12 cellular contexts compared by ENCODE assay signal in the genomic region with DNA sequence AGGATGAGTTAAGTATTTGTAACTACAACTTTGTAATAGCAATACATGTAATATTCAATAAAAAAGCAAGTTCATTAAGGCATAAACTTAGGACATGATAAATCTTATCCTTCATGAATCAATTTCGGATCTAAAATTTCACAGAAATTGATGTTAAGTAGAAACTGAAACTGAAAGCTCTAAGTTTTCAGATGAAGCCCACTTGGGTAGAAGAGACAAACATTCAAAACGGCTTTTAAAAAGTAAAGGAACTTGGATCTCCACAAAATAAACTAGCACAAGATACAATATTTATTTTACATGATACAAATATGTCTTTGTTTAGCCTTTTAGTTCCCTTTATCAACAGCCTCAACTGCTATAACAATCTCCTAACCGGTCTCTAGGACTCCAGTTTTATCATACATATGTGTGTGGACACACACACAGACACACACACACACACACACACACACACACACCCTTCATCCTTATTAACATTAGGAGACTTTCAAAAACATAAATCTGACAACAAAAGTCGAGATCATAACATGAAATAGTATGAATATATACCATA.
DNase-seq lines count a peak whose midpoint lies in the region; ATAC-seq and TF ChIP-seq lines count a peak whose summit lies in the region.
"Had no signal": no experiment of that assay in that cellular context is flagged by ENCODE, and none has a peak within 500 bp of the region (broad histone marks: within the 10 kb centered on the region; RNA-seq: fewer than 3 reads in every experiment).

No MANE protein-coding gene starts in this region.

- no peak for ATAC-seq in stimulated activated naive B cell treated with anti-CD40 and anti-IgM and Interleukin-4, amounts not matched to agents 10 μg/mL and 1 μg/mL and 100 μg/mL, for 72 hours (replicated peaks)
- ATAC-seq in GM18520 (IDR thresholded peaks at IDR 0.05; ENCODE audit: unreplicated experiment): no peak
- ATAC-seq: A549, left colon had no signal

- peak overlapping the region; percentile 22 for H3K4me3 ChIP-seq in fibroblast of villous mesenchyme (ENCODE audit: low read depth, low read length)
- H3K4me3 ChIP-seq: A549 had no signal

- H3K36me3 Mint-ChIP-seq in activated CD4-positive, alpha-beta memory T cell treated with anti-CD3 and anti-CD28 coated beads, Interleukin-2, amount 10 ng/mL, durations not matched to agents 7 days and 5 days (ENCODE audit: low read depth): no peaks in the 10 kb centered on the region
- no peaks in the 10 kb centered on the region for H3K36me3 Mint-ChIP-seq in activated CD4-positive, alpha-beta memory T cell treated with anti-CD3 and anti-CD28 coated beads for 36 hours
- no peaks in the 10 kb centered on the region for H3K36me3 Mint-ChIP-seq in T-helper 2 cell treated with Interferon-gamma antibody and Interleukin-4, amounts not matched to agents 5 μg/mL and 100 μg/mL, for 36 hours (ENCODE audit: low read depth)
- peaks cover 13 to 15% of the 10 kb centered on the region in 2 donors for H3K36me3 Mint-ChIP-seq in stimulated activated naive B cell treated with anti-CD40 and anti-IgM and Interleukin-4, amounts not matched to agents 10 μg/mL and 1 μg/mL and 100 μg/mL, for 72 hours
- no peaks in the 10 kb centered on the region for H3K36me3 Mint-ChIP-seq in activated T-helper 1 cell treated with anti-CD3 and anti-CD28 coated beads, Interleukin-12 subunit alpha, Interleukin-12 subunit beta, Interleukin-2, Interleukin-4 antibody, amounts not matched to agents 30 ng/mL and 10 ng/mL and 1 ng/mL, durations not matched to agents 14 hours and 24 hours and 36 hours (ENCODE audit: low read depth)

- CTCF ChIA-PET in activated CD4-positive, alpha-beta memory T cell treated with anti-CD3 and anti-CD28 coated beads, Interleukin-2, amount 10 ng/mL, durations not matched to agents 7 days and 5 days (lab: Charles Lee): no interaction called here
- CTCF ChIA-PET in activated CD4-positive, alpha-beta memory T cell treated with anti-CD3 and anti-CD28 coated beads for 36 hours (lab: Charles Lee): no interaction called here

- TF ChIP-seq CTCF in fibroblast of villous mesenchyme (IDR thresholded peaks at IDR 0.05; ENCODE audit: insufficient read depth, low read depth, low read length): no peak

- H3K4me1 Mint-ChIP-seq in activated CD4-positive, alpha-beta memory T cell treated with anti-CD3 and anti-CD28 coated beads, Interleukin-2, amount 10 ng/mL, durations not matched to agents 7 days and 5 days: peaks cover 8% of the 10 kb centered on the region
- peaks cover 5% of the 10 kb centered on the region for H3K4me1 Mint-ChIP-seq in activated CD4-positive, alpha-beta memory T cell treated with anti-CD3 and anti-CD28 coated beads for 36 hours (ENCODE audit: low read depth)
- peaks cover 9% of the 10 kb centered on the region for H3K4me1 Mint-ChIP-seq in T-helper 2 cell treated with Interferon-gamma antibody and Interleukin-4, amounts not matched to agents 5 μg/mL and 100 μg/mL, for 36 hours (ENCODE audit: low read depth)
- H3K4me1 Mint-ChIP-seq in stimulated activated naive B cell treated with anti-CD40 and anti-IgM and Interleukin-4, amounts not matched to agents 10 μg/mL and 1 μg/mL and 100 μg/mL, for 72 hours: peaks cover 17 to 54% of the 10 kb centered on the region in 2 donors
- peaks cover under 1% of the 10 kb centered on the region for H3K4me1 Mint-ChIP-seq in activated T-helper 1 cell treated with anti-CD3 and anti-CD28 coated beads, Interleukin-12 subunit alpha, Interleukin-12 subunit beta, Interleukin-2, Interleukin-4 antibody, amounts not matched to agents 30 ng/mL and 10 ng/mL and 1 ng/mL, durations not matched to agents 14 hours and 24 hours and 36 hours (ENCODE audit: low read depth)

- DNase-seq in activated CD4-positive, alpha-beta memory T cell treated with anti-CD3 and anti-CD28 coated beads, Interleukin-2, amount 10 ng/mL, durations not matched to agents 7 days and 5 days: no peak
- no peak for DNase-seq in activated CD4-positive, alpha-beta memory T cell treated with anti-CD3 and anti-CD28 coated beads for 36 hours
- no peak for DNase-seq in T-helper 2 cell treated with Interferon-gamma antibody and Interleukin-4, amounts not matched to agents 5 μg/mL and 100 μg/mL, for 36 hours (ENCODE audit: low spot score)
- DNase-seq in fibroblast of villous mesenchyme (ENCODE audit: low read depth) (peak; percentile 44), DMS53 treated with DMSO at 0.1 percent for 48 hours (lab: John Stamatoyannopoulos, UW; ENCODE audit: unreplicated experiment) (no peak)
- DNase-seq in stimulated activated naive B cell treated with anti-CD40 and anti-IgM and Interleukin-4, amounts not matched to agents 10 μg/mL and 1 μg/mL and 100 μg/mL, for 72 hours: no peak
- no peak for DNase-seq in activated T-helper 1 cell treated with anti-CD3 and anti-CD28 coated beads, Interleukin-12 subunit alpha, Interleukin-12 subunit beta, Interleukin-2, Interleukin-4 antibody, amounts not matched to agents 30 ng/mL and 10 ng/mL and 1 ng/mL, durations not matched to agents 14 hours and 24 hours and 36 hours (ENCODE audit: low spot score)
- DNase-seq: left colon, NCI-H1092, retina had no signal

- POLR2A ChIA-PET in activated CD4-positive, alpha-beta memory T cell treated with anti-CD3 and anti-CD28 coated beads, Interleukin-2, amount 10 ng/mL, durations not matched to agents 7 days and 5 days (lab: Charles Lee): no interaction called here
- POLR2A ChIA-PET in activated CD4-positive, alpha-beta memory T cell treated with anti-CD3 and anti-CD28 coated beads for 36 hours (lab: Charles Lee): no interaction called here

- intact Hi-C loops in activated CD4-positive, alpha-beta memory T cell treated with anti-CD3 and anti-CD28 coated beads for 36 hours (cut with micrococcal nuclease): no loop called here
- intact Hi-C loops in activated T-helper 1 cell treated with anti-CD3 and anti-CD28 coated beads, Interleukin-12 subunit alpha, Interleukin-12 subunit beta, Interleukin-2, Interleukin-4 antibody, amounts not matched to agents 30 ng/mL and 10 ng/mL and 1 ng/mL, durations not matched to agents 14 hours and 24 hours and 36 hours (cut with micrococcal nuclease): no loop called here

- peaks cover 2% of the 10 kb centered on the region for H3K27me3 Mint-ChIP-seq in activated CD4-positive, alpha-beta memory T cell treated with anti-CD3 and anti-CD28 coated beads, Interleukin-2, amount 10 ng/mL, durations not matched to agents 7 days and 5 days
- H3K27me3 Mint-ChIP-seq in activated CD4-positive, alpha-beta memory T cell treated with anti-CD3 and anti-CD28 coated beads for 36 hours: no peaks in the 10 kb centered on the region
- H3K27me3 Mint-ChIP-seq in T-helper 2 cell treated with Interferon-gamma antibody and Interleukin-4, amounts not matched to agents 5 μg/mL and 100 μg/mL, for 36 hours (ENCODE audit: low read depth): peaks cover 5% of the 10 kb centered on the region
- no peaks in the 10 kb centered on the region for H3K27me3 Mint-ChIP-seq in stimulated activated naive B cell treated with anti-CD40 and anti-IgM and Interleukin-4, amounts not matched to agents 10 μg/mL and 1 μg/mL and 100 μg/mL, for 72 hours
- peaks cover 3% of the 10 kb centered on the region for H3K27me3 Mint-ChIP-seq in activated T-helper 1 cell treated with anti-CD3 and anti-CD28 coated beads, Interleukin-12 subunit alpha, Interleukin-12 subunit beta, Interleukin-2, Interleukin-4 antibody, amounts not matched to agents 30 ng/mL and 10 ng/mL and 1 ng/mL, durations not matched to agents 14 hours and 24 hours and 36 hours (ENCODE audit: insufficient read depth)

- H3K4me3 Mint-ChIP-seq in activated CD4-positive, alpha-beta memory T cell treated with anti-CD3 and anti-CD28 coated beads, Interleukin-2, amount 10 ng/mL, durations not matched to agents 7 days and 5 days: peak overlapping the region; percentile 27
- no peak overlapping the region for H3K4me3 Mint-ChIP-seq in activated CD4-positive, alpha-beta memory T cell treated with anti-CD3 and anti-CD28 coated beads for 36 hours
- H3K4me3 Mint-ChIP-seq in T-helper 2 cell treated with Interferon-gamma antibody and Interleukin-4, amounts not matched to agents 5 μg/mL and 100 μg/mL, for 36 hours: peak overlapping the region; percentile 42
- H3K4me3 Mint-ChIP-seq in stimulated activated naive B cell treated with anti-CD40 and anti-IgM and Interleukin-4, amounts not matched to agents 10 μg/mL and 1 μg/mL and 100 μg/mL, for 72 hours: peak overlapping the region; percentile 31 to 74
- no peak overlapping the region for H3K4me3 Mint-ChIP-seq in activated T-helper 1 cell treated with anti-CD3 and anti-CD28 coated beads, Interleukin-12 subunit alpha, Interleukin-12 subunit beta, Interleukin-2, Interleukin-4 antibody, amounts not matched to agents 30 ng/mL and 10 ng/mL and 1 ng/mL, durations not matched to agents 14 hours and 24 hours and 36 hours

- H3K27ac Mint-ChIP-seq in activated CD4-positive, alpha-beta memory T cell treated with anti-CD3 and anti-CD28 coated beads, Interleukin-2, amount 10 ng/mL, durations not matched to agents 7 days and 5 days: no peak overlapping the region
- no peak overlapping the region for H3K27ac Mint-ChIP-seq in activated CD4-positive, alpha-beta memory T cell treated with anti-CD3 and anti-CD28 coated beads for 36 hours
- H3K27ac Mint-ChIP-seq in T-helper 2 cell treated with Interferon-gamma antibody and Interleukin-4, amounts not matched to agents 5 μg/mL and 100 μg/mL, for 36 hours: peak overlapping the region; percentile 41
- H3K27ac Mint-ChIP-seq in stimulated activated naive B cell treated with anti-CD40 and anti-IgM and Interleukin-4, amounts not matched to agents 10 μg/mL and 1 μg/mL and 100 μg/mL, for 72 hours: peak overlapping the region; percentile 15
- H3K27ac Mint-ChIP-seq in activated T-helper 1 cell treated with anti-CD3 and anti-CD28 coated beads, Interleukin-12 subunit alpha, Interleukin-12 subunit beta, Interleukin-2, Interleukin-4 antibody, amounts not matched to agents 30 ng/mL and 10 ng/mL and 1 ng/mL, durations not matched to agents 14 hours and 24 hours and 36 hours: no peak overlapping the region

- H3K9me3 Mint-ChIP-seq in activated CD4-positive, alpha-beta memory T cell treated with anti-CD3 and anti-CD28 coated beads, Interleukin-2, amount 10 ng/mL, durations not matched to agents 7 days and 5 days: no peaks in the 10 kb centered on the region
- no peaks in the 10 kb centered on the region for H3K9me3 Mint-ChIP-seq in activated CD4-positive, alpha-beta memory T cell treated with anti-CD3 and anti-CD28 coated beads for 36 hours
- H3K9me3 Mint-ChIP-seq in T-helper 2 cell treated with Interferon-gamma antibody and Interleukin-4, amounts not matched to agents 5 μg/mL and 100 μg/mL, for 36 hours: no peaks in the 10 kb centered on the region
- H3K9me3 Mint-ChIP-seq in stimulated activated naive B cell treated with anti-CD40 and anti-IgM and Interleukin-4, amounts not matched to agents 10 μg/mL and 1 μg/mL and 100 μg/mL, for 72 hours: no peaks in the 10 kb centered on the region
- H3K9me3 Mint-ChIP-seq in activated T-helper 1 cell treated with anti-CD3 and anti-CD28 coated beads, Interleukin-12 subunit alpha, Interleukin-12 subunit beta, Interleukin-2, Interleukin-4 antibody, amounts not matched to agents 30 ng/mL and 10 ng/mL and 1 ng/mL, durations not matched to agents 14 hours and 24 hours and 36 hours: no peaks in the 10 kb centered on the region

Comparison
In these comparisons a context has a peak if more than half of its experiments do, and no peak if none do; other contexts are left out.
1. H3K4me3 Mint-ChIP-seq: peak in activated CD4-positive, alpha-beta memory T cell treated with anti-CD3 and anti-CD28 coated beads, Interleukin-2, amount 10 ng/mL, durations not matched to agents 7 days and 5 days (single experiment), T-helper 2 cell treated with Interferon-gamma antibody and Interleukin-4, amounts not matched to agents 5 μg/mL and 100 μg/mL, for 36 hours (single experiment) and stimulated activated naive B cell treated with anti-CD40 and anti-IgM and Interleukin-4, amounts not matched to agents 10 μg/mL and 1 μg/mL and 100 μg/mL, for 72 hours (2 of 2); none in activated CD4-positive, alpha-beta memory T cell treated with anti-CD3 and anti-CD28 coated beads for 36 hours (single experiment) and activated T-helper 1 cell treated with anti-CD3 and anti-CD28 coated beads, Interleukin-12 subunit alpha, Interleukin-12 subunit beta, Interleukin-2, Interleukin-4 antibody, amounts not matched to agents 30 ng/mL and 10 ng/mL and 1 ng/mL, durations not matched to agents 14 hours and 24 hours and 36 hours (single experiment).
2. H3K27ac Mint-ChIP-seq: peak in T-helper 2 cell treated with Interferon-gamma antibody and Interleukin-4, amounts not matched to agents 5 μg/mL and 100 μg/mL, for 36 hours (single experiment) and stimulated activated naive B cell treated with anti-CD40 and anti-IgM and Interleukin-4, amounts not matched to agents 10 μg/mL and 1 μg/mL and 100 μg/mL, for 72 hours (single experiment); none in activated CD4-positive, alpha-beta memory T cell treated with anti-CD3 and anti-CD28 coated beads, Interleukin-2, amount 10 ng/mL, durations not matched to agents 7 days and 5 days (single experiment), activated CD4-positive, alpha-beta memory T cell treated with anti-CD3 and anti-CD28 coated beads for 36 hours (single experiment) and activated T-helper 1 cell treated with anti-CD3 and anti-CD28 coated beads, Interleukin-12 subunit alpha, Interleukin-12 subunit beta, Interleukin-2, Interleukin-4 antibody, amounts not matched to agents 30 ng/mL and 10 ng/mL and 1 ng/mL, durations not matched to agents 14 hours and 24 hours and 36 hours (single experiment).